26 cellular contexts compared by ENCODE assay signal in genomic region chr4:78184584-78184983, GRCh38.
"Had no signal": no experiment of that assay in that cellular context is flagged by ENCODE, and none has a peak within 500 bp of the region (broad histone marks: within the 10 kb centered on the region; RNA-seq: fewer than 3 reads in every experiment).

No MANE protein-coding gene starts in this region.

- H3K4me3 Mint-ChIP-seq: activated CD4-positive, alpha-beta memory T cell treated with anti-CD3 and anti-CD28 coated beads, Interleukin-2, amount 10 ng/mL, durations not matched to agents 7 days and 5 days; activated CD4-positive, alpha-beta T cell treated with anti-CD3 and anti-CD28 coated beads for 36 hours; activated naive CD4-positive, alpha-beta T cell treated with anti-CD3 and anti-CD28 coated beads for 36 hours; activated naive CD8-positive, alpha-beta T cell; activated T-helper 17 cell treated with anti-CD3 and anti-CD28 coated beads, Interleukin-2, amount 50 U/mL, for 72 hours; T-helper 1 cell treated with Interleukin-12 subunit alpha and Interleukin-12 subunit beta and Interleukin-4 antibody, amounts not matched to agents 30 μg/mL and 1 μg/mL, for 36 hours had no signal

- DNase-seq: activated CD4-positive, alpha-beta memory T cell treated with anti-CD3 and anti-CD28 coated beads, Interleukin-2, amount 10 ng/mL, durations not matched to agents 7 days and 5 days; activated CD4-positive, alpha-beta T cell treated with anti-CD3 and anti-CD28 coated beads for 36 hours; activated CD4-positive, alpha-beta T cell treated with anti-CD3 and anti-CD28 coated beads, Interleukin-2, amount 50 U/mL, for 1 hour; activated gamma-delta T cell; activated naive CD4-positive, alpha-beta T cell treated with anti-CD3 and anti-CD28 coated beads for 36 hours; activated T-cell treated with anti-CD3 and anti-CD28 coated beads for 4 hours; activated T-cell treated with anti-CD3 and anti-CD28 coated beads, Interleukin-2, amount 50 U/mL, for 48 hours; amygdala; brain microvascular endothelial cell; cerebellar nuclear complex; Kasumi-1; NCI-H1048; NCI-H146; NCI-H187 treated with DMSO at 0.1 percent for 48 hours; NCI-H2081 treated with DMSO at 0.1 percent for 48 hours; NCI-H446; NCI-H524; Peyer's patch; Right ventricle myocardium superior; SW 1271; T-helper 9 cell had no signal

- H3K36me3 Mint-ChIP-seq: activated naive CD8-positive, alpha-beta T cell had no signal

- H3K9me3 ChIP-seq: Peyer's patch, SJSA1 had no signal

- H3K4me3 ChIP-seq: Peyer's patch, SJSA1 had no signal

- H3K27ac ChIP-seq: brain microvascular endothelial cell, Peyer's patch, RWPE1, SJSA1 had no signal

- H3K27ac Mint-ChIP-seq: activated CD4-positive, alpha-beta memory T cell treated with anti-CD3 and anti-CD28 coated beads, Interleukin-2, amount 10 ng/mL, durations not matched to agents 7 days and 5 days; activated CD4-positive, alpha-beta T cell treated with anti-CD3 and anti-CD28 coated beads for 36 hours; activated naive CD4-positive, alpha-beta T cell treated with anti-CD3 and anti-CD28 coated beads for 36 hours; activated naive CD8-positive, alpha-beta T cell; activated T-helper 17 cell treated with anti-CD3 and anti-CD28 coated beads, Interleukin-2, amount 50 U/mL, for 72 hours; T-helper 1 cell treated with Interleukin-12 subunit alpha and Interleukin-12 subunit beta and Interleukin-4 antibody, amounts not matched to agents 30 μg/mL and 1 μg/mL, for 36 hours had no signal

- H3K27me3 ChIP-seq: brain microvascular endothelial cell, Peyer's patch had no signal

- H3K9me3 Mint-ChIP-seq: activated naive CD4-positive, alpha-beta T cell treated with anti-CD3 and anti-CD28 coated beads for 36 hours; activated T-helper 17 cell treated with anti-CD3 and anti-CD28 coated beads, Interleukin-2, amount 50 U/mL, for 72 hours; T-helper 1 cell treated with Interleukin-12 subunit alpha and Interleukin-12 subunit beta and Interleukin-4 antibody, amounts not matched to agents 30 μg/mL and 1 μg/mL, for 36 hours had no signal

- H3K4me1 Mint-ChIP-seq: activated CD4-positive, alpha-beta memory T cell treated with anti-CD3 and anti-CD28 coated beads, Interleukin-2, amount 10 ng/mL, durations not matched to agents 7 days and 5 days; activated CD4-positive, alpha-beta T cell treated with anti-CD3 and anti-CD28 coated beads for 36 hours; activated T-helper 17 cell treated with anti-CD3 and anti-CD28 coated beads, Interleukin-2, amount 50 U/mL, for 72 hours had no signal

- H3K4me1 ChIP-seq: Peyer's patch, SJSA1 had no signal

- ATAC-seq: activated CD4-positive, alpha-beta T cell treated with anti-CD3 and anti-CD28 coated beads for 36 hours; activated T-helper 17 cell treated with anti-CD3 and anti-CD28 coated beads, Interleukin-2, amount 50 U/mL, for 72 hours had no signal

- H3K36me3 ChIP-seq: brain microvascular endothelial cell, Peyer's patch, SJSA1 had no signal

- H3K27me3 Mint-ChIP-seq: activated CD4-positive, alpha-beta T cell treated with anti-CD3 and anti-CD28 coated beads for 36 hours had no signal
